In genomic region chr17:43338886-43339516, GRCh38 we compare ENCODE assay signal across 8 cellular contexts. TPM values are rescaled to one million over a fixed set of nuclear protein-coding genes. Genes with fewer than 3 reads are reported as not detected.
A peak's percentile ranks its signal among the peaks of the same experiment; 100 is the strongest.
DNase-seq lines count a peak whose midpoint lies in the region; ATAC-seq, FAIRE-seq and TF ChIP-seq lines count a peak whose summit lies in the region.

No MANE protein-coding gene starts in this region.

- H4K20me1 ChIP-seq in H1 (replicated peaks in 1 of 2; ENCODE audit: control insufficient read depth in 1 of 2, insufficient read depth in 2 of 2, low read length in 2 of 2), result no peaks in the 10 kb centered on the region

- no peak overlapping the region for H4K8ac ChIP-seq in H1 (ENCODE audit: extremely low read depth, insufficient read depth, low read length)

- intact Hi-C loops in activated CD4-positive, alpha-beta memory T cell treated with anti-CD3 and anti-CD28 coated beads for 36 hours (cut with micrococcal nuclease), result no loop called here

- WGBS in H1 (ENCODE audit: extremely low coverage in 1 of 2, insufficient coverage in 1 of 2, insufficient read length in 1 of 2, insufficient replicate concordance in 2 of 2, low coverage in 1 of 2, low lambda C conversion rate in 2 of 2, missing lambda C conversion rate in 1 of 2), 2 experiments, result 90% methylated on average over 11 of the region's 11 CpGs; no CpG with 5 or more reads in 1 of the 2 experiments

- H3K27ac Mint-ChIP-seq in activated CD4-positive, alpha-beta memory T cell treated with anti-CD3 and anti-CD28 coated beads for 36 hours, result no peak overlapping the region
- no peak overlapping the region for H3K27ac Mint-ChIP-seq in naive B cell

- H3K9me3 ChIP-seq in H1 (ENCODE audit: insufficient read depth in 2 of 2, low read depth in 1 of 2, low read length in 1 of 2) (no peaks in the 10 kb centered on the region), thoracic aorta (no peaks in the 10 kb centered on the region)

- no peak overlapping the region for H2BK12ac ChIP-seq in H1 (ENCODE audit: low read depth, low read length)

- no peak for TF ChIP-seq EP300 in H1 (IDR thresholded peaks at IDR 0.05; ENCODE audit: borderline replicate concordance in 1 of 2, low read depth in 2 of 2, low read length in 2 of 2)

- H3K4ac ChIP-seq in H1 (replicated peaks; ENCODE audit: insufficient read length, low read depth, low read length), result no peak overlapping the region

- peaks cover 6 to 7% (median 6%) of the 10 kb centered on the region in 4 experiments; a peak in 6 of 7 replicates for H3K4me1 ChIP-seq in H1 (replicated peaks in 1 of 4; ENCODE audit: control insufficient read depth in 3 of 4, insufficient read depth in 4 of 4, low read length in 3 of 4)
- H3K4me1 ChIP-seq in thoracic aorta (ENCODE audit: control insufficient read depth in 1 of 2, low read depth in 2 of 2), result peaks cover 5 to 17% of the 10 kb centered on the region in 2 donors

- H3K18ac ChIP-seq in H1 (ENCODE audit: extremely low read depth, low read length), result no peak overlapping the region

- H3K4me1 Mint-ChIP-seq in activated CD4-positive, alpha-beta memory T cell treated with anti-CD3 and anti-CD28 coated beads for 36 hours (ENCODE audit: low read depth), result peaks cover 30% of the 10 kb centered on the region
- H3K4me1 Mint-ChIP-seq in naive B cell, result peaks cover 20 to 22% (median 21%) of the 10 kb centered on the region in 3 donors

- H2BK120ac ChIP-seq in H1 (replicated peaks; ENCODE audit: low read depth, low read length), result no peak overlapping the region

- no peak overlapping the region for H2AFZ ChIP-seq in H1 (ENCODE audit: low read length)

- TF ChIP-seq CTCF in H1 (IDR thresholded peaks at IDR 0.05; ENCODE audit: control extremely low read depth in 1 of 3, insufficient read depth in 1 of 3, low read depth in 1 of 3, low read length in 3 of 3) (peak; percentile 62 to 66 (median 64)), thoracic aorta (IDR thresholded peaks at IDR 0.05) (peak; percentile 69)

- no peaks in the 10 kb centered on the region for H3K27me3 Mint-ChIP-seq in activated CD4-positive, alpha-beta memory T cell treated with anti-CD3 and anti-CD28 coated beads for 36 hours
- H3K27me3 Mint-ChIP-seq in naive B cell, result no peaks in the 10 kb centered on the region

- no peak overlapping the region for H3K4me3 Mint-ChIP-seq in activated CD4-positive, alpha-beta memory T cell treated with anti-CD3 and anti-CD28 coated beads for 36 hours
- H3K4me3 Mint-ChIP-seq in naive B cell, result peak overlapping the region in 3 of 8 donors; percentile 19 to 70 (median 47)

- no peaks in the 10 kb centered on the region for H3K9me3 Mint-ChIP-seq in activated CD4-positive, alpha-beta memory T cell treated with anti-CD3 and anti-CD28 coated beads for 36 hours
- no peaks in the 10 kb centered on the region for H3K9me3 Mint-ChIP-seq in naive B cell

- no peak overlapping the region for H3K27ac ChIP-seq in H1 (ENCODE audit: low read depth, low read length)
- no peak overlapping the region for H3K27ac ChIP-seq in thoracic aorta

- H3K4me2 ChIP-seq in H1 (ENCODE audit: insufficient read depth in 1 of 2, low read depth in 2 of 2, low read length in 2 of 2), result no peak overlapping the region

- no peak for FAIRE-seq in H1 (lab: Jason Lieb, UNC)

- H3K14ac ChIP-seq in H1 (ENCODE audit: insufficient read length), result no peak overlapping the region

- POLR2A ChIA-PET in activated CD4-positive, alpha-beta memory T cell treated with anti-CD3 and anti-CD28 coated beads for 36 hours (lab: Charles Lee), result interaction anchor here (0.5 to 4.7 kb wide), 3 partner anchors 20 to 760 kb away, joined by 3 to 126 read pairs (median 11); no protein-coding TSS in a partner anchor
- POLR2A ChIA-PET in H1 (lab: Charles Lee; ENCODE audit: partially characterized antibody), result interaction anchor here (0.6 to 4.2 kb wide), 8 partner anchors 9 to 164 kb away, joined by 3 to 15 read pairs (median 6); no protein-coding TSS in a partner anchor

- H3K56ac ChIP-seq in H1 (replicated peaks; ENCODE audit: insufficient read length, low read depth, low read length), result no peak overlapping the region

- no peak for ATAC-seq in activated CD4-positive, CD25-positive, alpha-beta regulatory T cell treated with anti-CD3 and anti-CD28 coated beads, Interleukin-2, amount 50 U/mL, for 24 hours
- ATAC-seq in naive B cell (ENCODE audit: low read depth in 2 of 2), result peak in 1 of 2 donors; percentile 36
- ATAC-seq in thoracic aorta (ENCODE audit: insufficient number of reproducible peaks, low FRiP score, low read depth), result no peak
- no peak for ATAC-seq in HG03139 (IDR thresholded peaks at IDR 0.05; ENCODE audit: unreplicated experiment)

- peaks cover 3% of the 10 kb centered on the region for H3K36me3 Mint-ChIP-seq in activated CD4-positive, alpha-beta memory T cell treated with anti-CD3 and anti-CD28 coated beads for 36 hours
- H3K36me3 Mint-ChIP-seq in naive B cell, result no peaks in the 10 kb centered on the region

- no peak overlapping the region for H3K9ac ChIP-seq in H1 (replicated peaks in 1 of 4; ENCODE audit: extremely low read depth in 1 of 4, low read depth in 3 of 4, low read length in 3 of 4)

- no peak overlapping the region for H2BK20ac ChIP-seq in H1 (ENCODE audit: low read length)

- no peak overlapping the region for H4K91ac ChIP-seq in H1 (replicated peaks; ENCODE audit: insufficient read length, low read length)

- H3K79me1 ChIP-seq in H1 (ENCODE audit: low read depth, low read length), result no peaks in the 10 kb centered on the region

- H2AK5ac ChIP-seq in H1 (ENCODE audit: low read depth, low read length), result no peak overlapping the region

- TF ChIP-seq RAD21 in H1 (IDR thresholded peaks at IDR 0.05 in 1 of 2, conservative IDR thresholded peaks at IDR 0.05 in 1 of 2; ENCODE audit: low read depth in 2 of 2, low read length in 2 of 2), result peak; percentile 70 to 71

- TF ChIP-seq POLR2A in H1 (IDR thresholded peaks at IDR 0.05; ENCODE audit: control extremely low read depth in 1 of 2, low read depth in 2 of 2, low read length in 2 of 2), result no peak

- H4K5ac ChIP-seq in H1 (ENCODE audit: insufficient read length, low read depth, low read length), result no peak overlapping the region

- H3K23me2 ChIP-seq in H1 (ENCODE audit: low read depth, low read length), result no peaks in the 10 kb centered on the region

- CTCF ChIA-PET in activated CD4-positive, alpha-beta memory T cell treated with anti-CD3 and anti-CD28 coated beads for 36 hours (lab: Charles Lee), result interaction anchor here (0.8 to 2.3 kb wide), 7 partner anchors 14 to 315 kb away, joined by 3 to 8 read pairs (median 5); partner anchors contain the start of gene DHX8
- CTCF ChIA-PET in H1 (lab: Charles Lee; ENCODE audit: partially characterized antibody), result interaction anchor here (0.7 to 2.7 kb wide), 20 partner anchors 10 to 296 kb away, joined by 3 to 29 read pairs (median 4); partner anchors contain the start of gene NBR1

- no peak overlapping the region for H2BK5ac ChIP-seq in H1 (ENCODE audit: low read depth, low read length)

- H3K4me3 ChIP-seq in H1 (ENCODE audit: extremely low read depth in 1 of 4, insufficient read depth in 2 of 4, low read depth in 3 of 4, low read length in 4 of 4) (no peak overlapping the region), thoracic aorta (no peak overlapping the region)

- H2BK15ac ChIP-seq in H1 (ENCODE audit: low read length), result no peak overlapping the region

- H3K36me3 ChIP-seq in H1 (ENCODE audit: control insufficient read depth in 2 of 4, insufficient read depth in 4 of 4, low read length in 3 of 4), result no peaks in the 10 kb centered on the region
- no peaks in the 10 kb centered on the region for H3K36me3 ChIP-seq in thoracic aorta

- DNase-seq in activated CD4-positive, CD25-positive, alpha-beta regulatory T cell (lab: John Stamatoyannopoulos, UW), result peak; percentile 21 to 46 (median 34)
- DNase-seq in NCI-H460 (ENCODE audit: extremely low read depth, low read depth) (peak; percentile 70), H1 (ENCODE audit: low read depth in 1 of 2, low spot score in 2 of 2) (peak in 1 of 2 experiments; percentile 77), naive B cell (peak; percentile 52), thoracic aorta (ENCODE audit: low spot score) (no peak)
- peak; percentile 74 for DNase-seq in activated CD4-positive, alpha-beta memory T cell treated with anti-CD3 and anti-CD28 coated beads for 36 hours

- H3K27me3 ChIP-seq in H1 (replicated peaks in 1 of 4; ENCODE audit: control insufficient read depth in 3 of 4, extremely low read depth in 1 of 4, insufficient read depth in 3 of 4, low read length in 3 of 4) (no peaks in the 10 kb centered on the region), thoracic aorta (replicated peaks; ENCODE audit: insufficient read depth) (no peaks in the 10 kb centered on the region)

- no peaks in the 10 kb centered on the region for H3K79me2 ChIP-seq in H1 (ENCODE audit: control insufficient read depth in 1 of 2, insufficient read depth in 2 of 2, low read length in 2 of 2)

- no peak overlapping the region for H3K23ac ChIP-seq in H1 (ENCODE audit: insufficient read length)

TF ChIP-seq in H1, 55 proteins besides CTCF, POLR2A, EP300 and RAD21:
- TF ChIP-seq YY1 (IDR thresholded peaks at IDR 0.05; ENCODE audit: low read depth, low read length), result peak; percentile 35; the same call in 1 of the 2 replicates
- no peak for TF ChIP-seq SIX5 (IDR thresholded peaks at IDR 0.05; ENCODE audit: low read depth, low read length)

RNA-seq across cellular contexts. Expression of gene ARL4D, which starts 59.8 kb away (rescaled TPM):
- total RNA-seq in NCI-H460 (2014; rRNA removed; shearing (Covaris generic)), result 84.7 and 89.8 TPM in 2 replicates
- 44.5 and 49.5 TPM in 2 replicates for polyA plus RNA-seq in NCI-H460 (2014; cell fraction: nucleus; rRNA removed)
- 1 to 10 TPM; 2.3 TPM for total RNA-seq in activated CD4-positive, alpha-beta memory T cell treated with anti-CD3 and anti-CD28 coated beads for 36 hours
- total RNA-seq in H1 (2021; fragmentation: NEBNext Ultra II Directional; extraction: Animal tissue kit (Norgen Biotek cat#: 25700)), result 8.4 TPM in 2 replicates
- polyA plus RNA-seq in H1 (2011; rRNA removed), result 9.2 and 16.2 TPM in 2 replicates
- 13.0 TPM for polyA plus RNA-seq in H1 (2011; cell fraction: cytosol; rRNA removed)
- polyA plus RNA-seq in H1 (2011; cell fraction: nucleus; rRNA removed), result 10.2 TPM
- 7.8 to 9.1 TPM (median 8.5 TPM) in 4 replicates for polyA plus RNA-seq in H1 (2012, experiment 1 of 2)
- 8.1 TPM for polyA plus RNA-seq in H1 (2012, experiment 2 of 2)
- 4.9 TPM for polyA plus RNA-seq in H1 (2013, experiment 1 of 2)
- polyA plus RNA-seq in H1 (2013, experiment 2 of 2), result 5.6 TPM
- 6.4 and 7.0 TPM in 2 replicates for polyA minus RNA-seq in H1 (2011; rRNA and poly(A)+ RNA removed)
- polyA minus RNA-seq in H1 (2011; cell fraction: cytosol; rRNA and poly(A)+ RNA removed), result 5.1 TPM
- polyA minus RNA-seq in H1 (2011; cell fraction: nucleus; rRNA and poly(A)+ RNA removed), result 9.5 TPM
- 1 to 10 TPM; 1.4 to 5.7 (median 3.8) TPM for polyA plus RNA-seq in naive B cell (ENCODE audit: low read depth in 6 of 6)
- total RNA-seq in thoracic aorta, result 10 to 100 TPM in 1 of 2 donors, 1 to 10 TPM in 1; 3.5 to 21.0 TPM
